In the genomic region with DNA sequence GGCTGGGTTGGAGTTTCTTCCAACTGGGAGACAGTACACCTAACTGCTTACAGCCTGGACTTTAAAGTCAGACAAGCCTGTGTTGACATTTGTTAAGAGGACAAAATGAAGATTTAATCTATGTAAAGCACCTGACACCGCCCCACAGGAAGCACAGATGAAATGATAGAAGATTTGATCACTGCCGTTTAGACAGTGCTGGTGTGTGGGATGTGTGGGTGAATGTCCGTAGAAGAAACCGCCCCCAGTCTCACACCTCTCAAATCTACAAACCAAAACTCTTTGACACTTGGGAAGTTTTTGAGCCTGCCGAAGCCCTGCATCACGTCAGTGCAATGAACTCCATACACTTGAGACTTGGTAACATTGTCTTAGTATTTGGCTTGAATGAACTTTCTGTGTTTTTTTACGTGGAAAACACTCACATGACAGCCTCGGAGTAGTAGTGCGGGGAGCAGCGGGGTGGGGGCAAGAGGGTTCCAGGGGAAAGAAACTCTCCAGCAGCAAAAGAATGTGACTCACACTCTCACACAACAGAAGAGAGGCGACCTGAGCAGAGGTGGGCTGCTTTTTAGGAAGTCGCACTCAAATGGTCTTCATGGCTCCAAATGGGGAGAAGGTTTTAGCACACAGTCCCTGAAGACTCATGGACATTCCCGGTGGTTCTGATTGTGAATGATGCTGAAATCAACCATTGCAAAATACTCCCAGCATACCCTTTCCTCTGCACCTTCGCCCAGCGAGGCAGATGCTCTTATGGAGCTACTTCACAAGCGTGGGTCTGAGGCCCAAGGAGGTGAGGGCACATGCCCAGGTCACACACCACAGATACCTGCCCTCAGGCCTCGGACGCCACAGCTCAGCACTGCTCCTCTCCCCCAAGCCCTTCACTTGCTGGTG, we compare ENCODE assay signal across 16 cellular contexts.
A peak's percentile ranks its signal among the peaks of the same experiment; 100 is the strongest.
DNase-seq lines count a peak whose midpoint lies in the region; ATAC-seq and TF ChIP-seq lines count a peak whose summit lies in the region.
"Had no signal": no experiment of that assay in that cellular context is flagged by ENCODE, and none has a peak within 500 bp of the region (broad histone marks: within the 10 kb centered on the region; RNA-seq: fewer than 3 reads in every experiment).

No MANE protein-coding gene starts in this region.

- peak; percentile 77 for ATAC-seq in T-helper 17 cell
- ATAC-seq in psoas muscle, result no peak

- H3K27me3 Mint-ChIP-seq in T-helper 17 cell, result no peaks in the 10 kb centered on the region

- intact Hi-C loops in psoas muscle (cut with DNase I), result no loop called here

- no peak for TF ChIP-seq CTCF in psoas muscle (IDR thresholded peaks at IDR 0.05)

- no peaks in the 10 kb centered on the region for H3K36me3 Mint-ChIP-seq in T-helper 17 cell (ENCODE audit: low read depth)

- no peaks in the 10 kb centered on the region for H3K4me1 ChIP-seq in psoas muscle

- no peaks in the 10 kb centered on the region for H3K9me3 ChIP-seq in T-helper 17 cell (ENCODE audit: control insufficient read depth, low read length, poor library complexity, severe bottlenecking)
- no peaks in the 10 kb centered on the region for H3K9me3 ChIP-seq in psoas muscle

- H3K27ac ChIP-seq in epithelial cell of prostate (peak overlapping the region; percentile 99), psoas muscle (no peak overlapping the region)

- H3K36me3 ChIP-seq in psoas muscle (ENCODE audit: insufficient read depth in 1 of 2, low read depth in 1 of 2), result no peaks in the 10 kb centered on the region

- peak; percentile 5 for DNase-seq in activated T-cell treated with anti-CD3 and anti-CD28 coated beads for 4 hours
- DNase-seq in activated T-cell treated with anti-CD3 and anti-CD28 coated beads, Interleukin-2, amount 50 U/mL, for 1 hour, result no peak
- no peak for DNase-seq in T-helper 17 cell
- DNase-seq in epithelial cell of prostate (ENCODE audit: low read depth, low spot score), result no peak
- peak; percentile 19 to 26 for DNase-seq in stimulated activated CD4-positive, alpha-beta T cell treated with anti-CD3 and anti-CD28 coated beads, Interleukin-4, amount 100 ng/mL, for 4 hours
- no peak for DNase-seq in SHP77 (lab: John Stamatoyannopoulos, UW)
- DNase-seq in psoas muscle, result no peak
- DNase-seq in cerebellar cortex (ENCODE audit: low spot score), result no peak
- DNase-seq: ACHN; activated gamma-delta T cell; central memory CD4-positive, alpha-beta T cell; DMS 273 treated with DMSO at 0.1 percent for 48 hours; NCI-H187; NCI-H526 treated with DMSO at 0.1 percent for 48 hours; occipital lobe had no signal

- peaks cover 27% of the 10 kb centered on the region for H3K4me1 Mint-ChIP-seq in T-helper 17 cell

- no peaks in the 10 kb centered on the region for H3K27me3 ChIP-seq in psoas muscle (ENCODE audit: insufficient read depth in 3 of 3, low read length in 2 of 3)

- 88 to 90% (median 89%) methylated on average over 18 of the region's 18 CpGs for WGBS in psoas muscle, 3 donors

- no peak overlapping the region for H3K4me3 ChIP-seq in psoas muscle
- H3K4me3 ChIP-seq: K562 had no signal

- peak overlapping the region; percentile 74 for H3K27ac Mint-ChIP-seq in T-helper 17 cell

- H3K4me3 Mint-ChIP-seq in T-helper 17 cell, result peak overlapping the region; percentile 62

Comparison
In these comparisons a context has a peak if more than half of its experiments do, and no peak if none do; other contexts are left out.
1. DNase-seq: peak in activated T-cell treated with anti-CD3 and anti-CD28 coated beads for 4 hours (single experiment) and stimulated activated CD4-positive, alpha-beta T cell treated with anti-CD3 and anti-CD28 coated beads, Interleukin-4, amount 100 ng/mL, for 4 hours (2 of 2); none in activated T-cell treated with anti-CD3 and anti-CD28 coated beads, Interleukin-2, amount 50 U/mL, for 1 hour (single experiment), T-helper 17 cell (0 of 3), epithelial cell of prostate (single experiment), SHP77 (0 of 2), psoas muscle (0 of 2) and cerebellar cortex (single experiment).